ENCODE assay signal across 8 cellular contexts in the genomic region with DNA sequence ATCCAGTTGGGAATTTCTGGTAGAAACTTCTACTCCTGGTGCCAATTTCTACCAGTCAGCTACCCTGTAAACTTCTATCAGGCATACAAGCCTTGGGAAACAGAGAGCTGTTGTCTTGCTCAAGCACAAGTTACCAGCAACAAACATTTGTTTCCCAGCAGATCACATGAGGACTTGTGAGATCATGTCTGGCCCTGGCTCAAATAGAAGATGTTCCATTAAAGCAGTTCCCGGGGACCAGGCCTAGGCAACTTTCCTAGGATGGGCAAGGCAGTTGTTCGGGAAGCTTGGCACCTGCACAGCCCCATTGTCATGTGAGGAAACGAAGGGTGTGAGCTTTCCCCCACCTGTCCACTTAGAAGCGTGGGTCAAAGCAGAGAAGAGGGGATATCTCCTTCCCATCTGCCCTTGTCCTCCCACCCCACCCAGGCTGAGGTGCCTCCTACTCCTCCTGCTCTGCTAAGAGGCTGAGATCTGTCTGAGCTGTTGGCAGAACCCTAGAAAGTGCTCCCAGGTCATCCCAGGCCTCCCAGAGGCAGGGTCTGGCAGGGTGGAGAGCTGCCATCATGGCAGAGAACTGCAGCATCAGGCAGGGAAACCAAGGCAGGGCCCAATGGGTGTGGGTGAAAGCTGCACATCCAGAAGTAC. TPM values are rescaled to one million over a fixed set of nuclear protein-coding genes. Genes with fewer than 3 reads are reported as not detected.
DNase-seq lines count a peak whose midpoint lies in the region; ATAC-seq, FAIRE-seq and TF ChIP-seq lines count a peak whose summit lies in the region.

No MANE protein-coding gene starts in this region.

- POLR2A ChIA-PET in RWPE1 (lab: Yijun Ruan, JAX; ENCODE audit: low non-redundant PET): interaction anchor here (0.8 to 1.6 kb wide), 4 partner anchors 9 to 37 kb away, joined by 3 to 5 read pairs (median 4); no protein-coding TSS in a partner anchor

- no peaks in the 10 kb centered on the region for H3K36me3 ChIP-seq in pancreas

- no peaks in the 10 kb centered on the region for H3K27me3 ChIP-seq in pancreas

- no peak for FAIRE-seq in pancreas (lab: Jason Lieb, UNC)

- intact Hi-C loops in pancreas (cut with DNase I): no loop called here

- CTCF ChIA-PET in RWPE1 (lab: Yijun Ruan, JAX): interaction anchor here (0.9 to 1.6 kb wide), 7 partner anchors 9 to 39 kb away, joined by 3 to 8 read pairs (median 5); a partner anchor contains a TSS

- TF ChIP-seq CTCF in RWPE1 (conservative IDR thresholded peaks at IDR 0.05; ENCODE audit: low read depth) (no peak), pancreas (IDR thresholded peaks at IDR 0.05) (no peak)

- peak in 12 of 14 donors; percentile 35 to 88 (median 74) for DNase-seq in C1 segment of cervical spinal cord (lab: John Stamatoyannopoulos, UW)
- DNase-seq in RWPE1 (ENCODE audit: low spot score): no peak
- peak; percentile 88 for DNase-seq in fibroblast of the conjunctiva (ENCODE audit: low read depth)
- DNase-seq in pancreas: peak in 3 of 6 donors; percentile 42 to 53 (median 50)
- no peak for DNase-seq in stimulated activated CD4-positive, alpha-beta T cell treated with anti-CD3 and anti-CD28 coated beads, Interleukin-4, amount 100 ng/mL, for 1 hour
- DNase-seq in T-helper 9 cell: no peak

- ATAC-seq in pancreas (peak; percentile 57 to 80 (median 74)), GM21717 (IDR thresholded peaks at IDR 0.05; ENCODE audit: unreplicated experiment) (no peak), GM18858 (IDR thresholded peaks at IDR 0.05; ENCODE audit: unreplicated experiment) (no peak)

- peaks cover 0 to 32% (median 7%) of the 10 kb centered on the region in 3 donors for H3K4me1 ChIP-seq in pancreas

- peak overlapping the region; percentile 100 for H3K27ac ChIP-seq in RWPE1
- peak overlapping the region; percentile 43 to 88 (median 69) for H3K27ac ChIP-seq in pancreas

- no peak overlapping the region for H3K4me3 ChIP-seq in pancreas

- H3K9me3 ChIP-seq in pancreas: no peaks in the 10 kb centered on the region

- WGBS in pancreas, 2 donors: 41 to 50% methylated on average over 4 of the region's 4 CpGs

RNA-seq across cellular contexts. Expression of a gene that starts 11.2 kb away (rescaled TPM):
- not detected for total RNA-seq in pancreas
- not detected for polyA plus RNA-seq in pancreas

RNA-seq across cellular contexts. Expression of a gene that starts 20.5 kb away (rescaled TPM):
- under 1 TPM in 3 of 6 donors, not detected in 3; 0.20 to 0.51 (median 0.47) TPM for total RNA-seq in pancreas
- polyA plus RNA-seq in pancreas: under 1 TPM; 0.23 to 0.34 TPM

Comparison
In these comparisons a context has a peak if more than half of its experiments do, and no peak if none do; other contexts are left out.
1. DNase-seq: peak in C1 segment of cervical spinal cord (12 of 14) and fibroblast of the conjunctiva (single experiment); none in RWPE1 (single experiment), stimulated activated CD4-positive, alpha-beta T cell treated with anti-CD3 and anti-CD28 coated beads, Interleukin-4, amount 100 ng/mL, for 1 hour (single experiment) and T-helper 9 cell (single experiment).
2. ATAC-seq: peak in pancreas (4 of 4); none in GM21717 (single experiment) and GM18858 (single experiment).